In genomic region chr12:111444706-111445310, GRCh38 we compare ENCODE assay signal across 9 cellular contexts. TPM values are rescaled to one million over a fixed set of nuclear protein-coding genes. Genes with fewer than 3 reads are reported as not detected.
DNase-seq lines count a peak whose midpoint lies in the region; ATAC-seq and TF ChIP-seq lines count a peak whose summit lies in the region.
"Had no signal": no experiment of that assay in that cellular context is flagged by ENCODE, and none has a peak within 500 bp of the region (broad histone marks: within the 10 kb centered on the region; RNA-seq: fewer than 3 reads in every experiment).

No MANE protein-coding gene starts in this region.

- no peak overlapping the region for H2BK120ac ChIP-seq in IMR-90 (ENCODE audit: low read depth, low read length)

- TF ChIP-seq POLR2A in IMR-90 (IDR thresholded peaks at IDR 0.05; ENCODE audit: low read depth, low read length) = no peak

- H3K4me3 Mint-ChIP-seq in CD4-positive, alpha-beta T cell = peak overlapping the region; percentile 65
- H3K4me3 Mint-ChIP-seq in endothelial cell (ENCODE audit: unreplicated experiment) (no peak overlapping the region), neural progenitor cell (no peak overlapping the region)

- H3K14ac ChIP-seq in IMR-90 (replicated peaks; ENCODE audit: low read depth, low read length) = no peak overlapping the region

- H3K79me2 ChIP-seq in neural progenitor cell (ENCODE audit: low read depth) = no peaks in the 10 kb centered on the region

- H3F3A ChIP-seq in neural progenitor cell (ENCODE audit: low read depth) = no peaks in the 10 kb centered on the region

- H3K27ac ChIP-seq in CD4-positive, alpha-beta T cell (ENCODE audit: low read depth, low read length) = peak overlapping the region; percentile 80
- peak overlapping the region; percentile 39; the same call in 1 of the 2 replicates for H3K27ac ChIP-seq in IMR-90 (ENCODE audit: insufficient read depth, low read length)
- H3K27ac ChIP-seq in neural progenitor cell = peak overlapping the region; percentile 65
- peak overlapping the region; percentile 11 for H3K27ac ChIP-seq in temporal lobe (ENCODE audit: low read depth, low read length)

- no peak overlapping the region for H3K23ac ChIP-seq in IMR-90 (ENCODE audit: low read depth, low read length)

- no TSS peak for BruUV-seq in IMR-90 (replicated peaks; lab: Mats Ljungman, UMichigan)

- no peak overlapping the region for H4K91ac ChIP-seq in IMR-90 (ENCODE audit: insufficient read depth, low read depth, low read length)

- H4K20me1 ChIP-seq in IMR-90 (ENCODE audit: insufficient read depth, low read length) = peaks cover 75% of the 10 kb centered on the region
- no peaks in the 10 kb centered on the region for H4K20me1 ChIP-seq in neural progenitor cell (ENCODE audit: low read depth)

- no peak overlapping the region for H3K56ac ChIP-seq in IMR-90 (ENCODE audit: extremely low read depth, insufficient read depth, low read length)

- peak overlapping the region in 1 of 2 experiments; percentile 35; a peak in 1 of 4 replicates for H4K8ac ChIP-seq in IMR-90 (ENCODE audit: low read depth in 2 of 2, low read length in 2 of 2)

- H3K18ac ChIP-seq in IMR-90 (ENCODE audit: low read depth, low read length) = no peak overlapping the region

- POLR2A ChIA-PET in CD4-positive, alpha-beta T cell (lab: Charles Lee) = interaction anchor here (0.6 to 5.1 kb wide), 14 partner anchors 10 to 664 kb away, joined by 3 to 87 read pairs (median 6); partner anchors contain the start of genes ACAD10 and BRAP
- POLR2A ChIA-PET in IMR-90 (lab: Charles Lee; ENCODE audit: unreplicated experiment) = no interaction called here

- H3K27me3 ChIP-seq in CD4-positive, alpha-beta T cell (ENCODE audit: control insufficient read depth, insufficient read depth, low read length) = no peaks in the 10 kb centered on the region
- H3K27me3 ChIP-seq in IMR-90 (ENCODE audit: control insufficient read depth, insufficient read depth, low read length) (no peaks in the 10 kb centered on the region), neural progenitor cell (no peaks in the 10 kb centered on the region)

- in situ Hi-C loops in IMR-90 (cut with MboI; ENCODE audit: low sequenced_read_pairs) = no loop called here

- TF ChIP-seq CTCF in CD4-positive, alpha-beta T cell (IDR thresholded peaks at IDR 0.05) = no peak
- TF ChIP-seq CTCF in IMR-90 (conservative IDR thresholded peaks at IDR 0.05; ENCODE audit: low read depth, low read length) = no peak
- TF ChIP-seq CTCF in endothelial cell (IDR thresholded peaks at IDR 0.05; ENCODE audit: unreplicated experiment) = no peak
- no peak for TF ChIP-seq CTCF in neural progenitor cell (IDR thresholded peaks at IDR 0.05)

- no peaks in the 10 kb centered on the region for H3K9me3 Mint-ChIP-seq in CD4-positive, alpha-beta T cell
- H3K9me3 Mint-ChIP-seq in endothelial cell (ENCODE audit: unreplicated experiment) (no peaks in the 10 kb centered on the region), neural progenitor cell (no peaks in the 10 kb centered on the region)

- no peak overlapping the region for H4K5ac ChIP-seq in IMR-90 (ENCODE audit: low read depth, low read length)

- H3K4me3 ChIP-seq in IMR-90 (ENCODE audit: insufficient read depth, low read depth, low read length) (no peak overlapping the region), neural progenitor cell (no peak overlapping the region)
- H3K4me3 ChIP-seq: HAP-1 had no signal

- H3K27ac Mint-ChIP-seq in CD4-positive, alpha-beta T cell = peak overlapping the region; percentile 82
- H3K27ac Mint-ChIP-seq in endothelial cell (ENCODE audit: unreplicated experiment) (peak overlapping the region; percentile 78), neural progenitor cell (no peak overlapping the region)

- H3K4me1 ChIP-seq in IMR-90 (ENCODE audit: control insufficient read depth, insufficient read depth, low read length) (peaks cover 16% of the 10 kb centered on the region), neural progenitor cell (no peaks in the 10 kb centered on the region)
- H3K4me1 ChIP-seq: HAP-1 had no signal

- dilution Hi-C loops in IMR-90 (cut with HindIII; ENCODE audit: low sequenced_read_pairs, unreplicated experiment) = no loop called here

- H2AK5ac ChIP-seq in IMR-90 (ENCODE audit: low read depth, low read length) = no peak overlapping the region

- no peak overlapping the region for H2BK15ac ChIP-seq in IMR-90 (ENCODE audit: low read depth, low read length)

- H2AFZ ChIP-seq in IMR-90 (replicated peaks; ENCODE audit: low read length, poor library complexity) (no peak overlapping the region), neural progenitor cell (replicated peaks) (no peak overlapping the region)

- H3K9me1 ChIP-seq in IMR-90 (ENCODE audit: insufficient read depth, low read length) = peaks cover 15% of the 10 kb centered on the region

- H3K36me3 Mint-ChIP-seq in CD4-positive, alpha-beta T cell (ENCODE audit: low read depth) = peaks cover 58% of the 10 kb centered on the region
- peaks cover 50% of the 10 kb centered on the region for H3K36me3 Mint-ChIP-seq in endothelial cell (ENCODE audit: low read depth, unreplicated experiment)
- peaks cover 12% of the 10 kb centered on the region for H3K36me3 Mint-ChIP-seq in neural progenitor cell

- no peaks in the 10 kb centered on the region for H3K9me3 ChIP-seq in CD4-positive, alpha-beta T cell (ENCODE audit: control insufficient read depth, low read length)
- H3K9me3 ChIP-seq in IMR-90 (ENCODE audit: control insufficient read depth, insufficient read depth, low read length) = no peaks in the 10 kb centered on the region
- no peaks in the 10 kb centered on the region for H3K9me3 ChIP-seq in neural progenitor cell (ENCODE audit: low read depth)
- H3K9me3 ChIP-seq: HAP-1 had no signal

- no peak for TF ChIP-seq RAD21 in IMR-90 (IDR thresholded peaks at IDR 0.05; ENCODE audit: low read length)

- CTCF ChIA-PET in CD4-positive, alpha-beta T cell (lab: Charles Lee) = interaction anchor here (1.0 to 27.4 kb wide), 8 partner anchors 10 to 43 kb away, joined by 3 to 487 read pairs (median 4); partner anchors contain the start of gene SH2B3
- CTCF ChIA-PET in IMR-90 (lab: Yijun Ruan, JAX) = interaction anchor here (0.9 to 2.0 kb wide), 3 partner anchors 45 to 48 kb away, joined by 4 to 10 read pairs (median 6); no protein-coding TSS in a partner anchor

- 100% methylated on average over 2 of the region's 10 CpGs; no CpG with 5 or more reads in 1 of the 2 experiments for WGBS in IMR-90 (ENCODE audit: extremely low coverage in 2 of 2, insufficient read length in 1 of 2), 2 experiments

- peak; percentile 96 for ATAC-seq in CD4-positive, alpha-beta T cell (ENCODE audit: poor library complexity)
- ATAC-seq in GM21390 (IDR thresholded peaks at IDR 0.05; ENCODE audit: unreplicated experiment) = peak; percentile 84
- ATAC-seq in IMR-90 (ENCODE audit: low read depth) = peak; percentile 15

- no peak overlapping the region for H3K4me2 ChIP-seq in IMR-90 (ENCODE audit: low read depth, low read length)
- H3K4me2 ChIP-seq in neural progenitor cell = no peak overlapping the region

- no peak overlapping the region for H3K4ac ChIP-seq in IMR-90 (ENCODE audit: low read depth, low read length)

- DNase-seq in CD4-positive, alpha-beta T cell = peak; percentile 58 to 78 (median 70)
- DNase-seq in IMR-90 = no peak
- peak; percentile 87 to 91 for DNase-seq in activated CD4-positive, alpha-beta T cell treated with anti-CD3 and anti-CD28 coated beads, Interleukin-2, amount 50 U/mL, for 48 hours
- DNase-seq in endothelial cell (ENCODE audit: low spot score) = peak; percentile 38
- peak; percentile 36 for DNase-seq in neural progenitor cell (ENCODE audit: low spot score)
- DNase-seq in cortex of kidney (lab: John Stamatoyannopoulos, UW) = no peak

- H3K27me3 Mint-ChIP-seq in CD4-positive, alpha-beta T cell = no peaks in the 10 kb centered on the region
- H3K27me3 Mint-ChIP-seq in endothelial cell (ENCODE audit: unreplicated experiment) (peaks cover 45% of the 10 kb centered on the region), neural progenitor cell (ENCODE audit: insufficient read depth, low read depth) (no peaks in the 10 kb centered on the region)

- H3K4me1 Mint-ChIP-seq in CD4-positive, alpha-beta T cell (ENCODE audit: low read depth) = peaks cover 67% of the 10 kb centered on the region
- H3K4me1 Mint-ChIP-seq in endothelial cell (ENCODE audit: unreplicated experiment) = peaks cover 84% of the 10 kb centered on the region
- peaks cover 10% of the 10 kb centered on the region for H3K4me1 Mint-ChIP-seq in neural progenitor cell

- H3K36me3 ChIP-seq in IMR-90 (ENCODE audit: control insufficient read depth, insufficient read depth, low read length) (peaks cover 64% of the 10 kb centered on the region), neural progenitor cell (no peaks in the 10 kb centered on the region)

- no peak overlapping the region for H3K9ac ChIP-seq in IMR-90 (ENCODE audit: low read depth, low read length)
- no peak overlapping the region for H3K9ac ChIP-seq in neural progenitor cell

- no peak overlapping the region for H2AK9ac ChIP-seq in IMR-90 (replicated peaks; ENCODE audit: low read depth, low read length, poor library complexity)

- no peak overlapping the region for H2BK20ac ChIP-seq in IMR-90 (ENCODE audit: low read depth, low read length)

- peaks cover 16 to 86% of the 10 kb centered on the region in 2 experiments; a peak in 3 of 4 replicates for H3K79me1 ChIP-seq in IMR-90 (ENCODE audit: low read depth in 1 of 2, low read length in 2 of 2)

- intact Hi-C loops in CD4-positive, alpha-beta T cell (cut with DNase I, micrococcal nuclease) = loop anchor here in 1 of 2 experiments (1.0 kb wide), 2 partner anchors 10 to 40 kb away; partner anchors contain the start of gene SH2B3
- intact Hi-C loops in IMR-90 (cut with micrococcal nuclease) = no loop called here

- H2BK5ac ChIP-seq in IMR-90 (ENCODE audit: low read depth, low read length, poor library complexity, severe bottlenecking) = no peak overlapping the region

TF ChIP-seq in IMR-90, 13 proteins besides CTCF, POLR2A, EP300 and RAD21 (continues in another document):
- TF ChIP-seq RFX5 (IDR thresholded peaks at IDR 0.05; ENCODE audit: low read depth, low read length) (no peak), FOS (IDR thresholded peaks at IDR 0.05; ENCODE audit: low read depth, low read length) (no peak), MAFK (IDR thresholded peaks at IDR 0.05; ENCODE audit: low read depth, low read length) (peak; percentile 59), MAZ (IDR thresholded peaks at IDR 0.05; ENCODE audit: borderline replicate concordance, low read depth, low read length) (no peak)

RNA-seq across cellular contexts. Expression of gene SH2B3, which starts 39.1 kb away (rescaled TPM):
- total RNA-seq in CD4-positive, alpha-beta T cell = 10 to 100 TPM; 42.3 to 46.4 TPM
- total RNA-seq in IMR-90 (2012; rRNA removed) (9.2 and 9.3 TPM in 2 replicates), endothelial cell (ENCODE audit: unreplicated experiment) (93.7 TPM), neural progenitor cell (ENCODE audit: low replicate concordance) (2.8 and 5.7 TPM in 2 replicates), temporal lobe (3.0 TPM)
- polyA plus RNA-seq in IMR-90 (2012; rRNA removed) = 20.2 and 20.9 TPM in 2 replicates
- 10.1 and 19.4 TPM in 2 replicates for polyA plus RNA-seq in IMR-90 (2012; cell fraction: cytosol; rRNA removed)
- 21.8 and 24.3 TPM in 2 replicates for polyA plus RNA-seq in IMR-90 (2012; cell fraction: nucleus; rRNA removed; ENCODE audit: low replicate concordance)

Comparison
In these comparisons a context has a peak if more than half of its experiments do, and no peak if none do; other contexts are left out.
1. ATAC-seq: peak in every context shown above with its lines; median percentile 96 in CD4-positive, alpha-beta T cell; 84 in GM21390; 15 in IMR-90.
2. DNase-seq: peak in CD4-positive, alpha-beta T cell (10 of 10), activated CD4-positive, alpha-beta T cell treated with anti-CD3 and anti-CD28 coated beads, Interleukin-2, amount 50 U/mL, for 48 hours (2 of 2), endothelial cell (single experiment) and neural progenitor cell (single experiment); none in IMR-90 (single experiment) and cortex of kidney (single experiment).
3. H3K27ac ChIP-seq: peak in every context shown above with its lines; median percentile 80 in CD4-positive, alpha-beta T cell; 65 in neural progenitor cell; 39 in IMR-90; 11 in temporal lobe.